1 cellular context compared by ENCODE assay signal in genomic region chr6:110307368-110307767, GRCh38.
TF ChIP-seq lines count a peak whose summit lies in the region.

No MANE protein-coding gene starts in this region.

TF ChIP-seq in K562, 482 proteins besides CTCF, POLR2A, EP300 and RAD21:
- TF ChIP-seq RBM39 (optimal IDR thresholded peaks at IDR 0.05; ENCODE audit: low read depth, low read length) (no peak), SPI1 (IDR thresholded peaks at IDR 0.05; ENCODE audit: borderline replicate concordance, low read depth, low read length) (peak; percentile 77)
